Comparison of ENCODE assay signal across 1 cellular context in the genomic region with DNA sequence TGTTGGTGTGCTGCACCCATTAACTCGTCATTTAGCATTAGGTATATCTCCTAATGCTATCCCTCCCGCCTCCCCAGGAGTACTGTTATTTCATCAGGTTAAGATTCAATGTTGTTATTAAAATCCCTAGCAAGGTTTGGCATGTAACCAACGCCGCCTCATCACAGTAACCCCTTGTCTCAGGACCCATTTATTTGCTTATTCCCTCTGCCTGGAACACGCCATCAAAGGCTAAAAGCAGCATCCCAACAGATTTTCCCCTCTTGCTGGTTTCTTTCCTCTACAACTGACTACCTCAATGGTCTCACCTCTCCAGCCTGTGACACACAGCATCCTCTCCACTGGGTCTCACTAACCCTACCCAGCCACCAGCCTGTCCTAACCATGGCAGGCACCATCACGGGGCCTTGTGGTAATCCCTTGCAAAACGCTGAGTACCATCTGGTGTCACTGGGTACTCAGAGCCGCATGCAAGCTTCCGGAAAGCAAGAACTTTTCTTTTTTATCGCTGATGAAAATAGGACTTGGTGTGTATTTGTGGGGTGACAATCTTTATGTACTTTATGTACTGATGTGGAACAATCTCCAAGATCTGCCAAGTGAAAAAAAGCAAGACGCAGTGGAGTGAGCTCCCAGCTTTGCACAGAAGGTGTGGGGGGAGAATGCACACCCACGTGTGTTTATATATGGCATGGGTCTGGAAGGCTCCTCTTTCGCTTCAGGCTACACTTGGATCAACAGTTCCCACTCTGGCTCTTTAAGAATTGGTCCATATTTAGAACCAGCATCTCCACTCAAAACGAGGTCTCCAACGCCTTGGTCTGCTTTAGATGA.
A peak's percentile ranks its signal among the peaks of the same experiment; 100 is the strongest.
TF ChIP-seq lines count a peak whose summit lies in the region.

No MANE protein-coding gene starts in this region.

TF ChIP-seq in WTC11, 78 proteins besides CTCF, POLR2A, EP300 and RAD21 (continued from another document):
- TF ChIP-seq, protein P1, sequence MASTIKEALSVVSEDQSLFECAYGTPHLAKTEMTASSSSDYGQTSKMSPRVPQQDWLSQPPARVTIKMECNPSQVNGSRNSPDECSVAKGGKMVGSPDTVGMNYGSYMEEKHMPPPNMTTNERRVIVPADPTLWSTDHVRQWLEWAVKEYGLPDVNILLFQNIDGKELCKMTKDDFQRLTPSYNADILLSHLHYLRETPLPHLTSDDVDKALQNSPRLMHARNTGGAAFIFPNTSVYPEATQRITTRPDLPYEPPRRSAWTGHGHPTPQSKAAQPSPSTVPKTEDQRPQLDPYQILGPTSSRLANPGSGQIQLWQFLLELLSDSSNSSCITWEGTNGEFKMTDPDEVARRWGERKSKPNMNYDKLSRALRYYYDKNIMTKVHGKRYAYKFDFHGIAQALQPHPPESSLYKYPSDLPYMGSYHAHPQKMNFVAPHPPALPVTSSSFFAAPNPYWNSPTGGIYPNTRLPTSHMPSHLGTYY (CRISPR knock-in tag; IDR thresholded peaks at IDR 0.05), result peak; percentile 92; the same call in 1 of the 2 replicates
- TF ChIP-seq ZNF671 (CRISPR knock-in tag; IDR thresholded peaks at IDR 0.05), result peak; percentile 88; the same call in 1 of the 2 replicates
- TF ChIP-seq ZNF416 (CRISPR knock-in tag; IDR thresholded peaks at IDR 0.05), result peak; percentile 89; the same call in 1 of the 2 replicates
- TF ChIP-seq NFATC4 (CRISPR knock-in tag; IDR thresholded peaks at IDR 0.05), result peak; percentile 92; the same call in 1 of the 2 replicates
- TF ChIP-seq PRRX2 (CRISPR knock-in tag; IDR thresholded peaks at IDR 0.05), result peak; percentile 68; the same call in 1 of the 2 replicates
- TF ChIP-seq, protein P2, sequence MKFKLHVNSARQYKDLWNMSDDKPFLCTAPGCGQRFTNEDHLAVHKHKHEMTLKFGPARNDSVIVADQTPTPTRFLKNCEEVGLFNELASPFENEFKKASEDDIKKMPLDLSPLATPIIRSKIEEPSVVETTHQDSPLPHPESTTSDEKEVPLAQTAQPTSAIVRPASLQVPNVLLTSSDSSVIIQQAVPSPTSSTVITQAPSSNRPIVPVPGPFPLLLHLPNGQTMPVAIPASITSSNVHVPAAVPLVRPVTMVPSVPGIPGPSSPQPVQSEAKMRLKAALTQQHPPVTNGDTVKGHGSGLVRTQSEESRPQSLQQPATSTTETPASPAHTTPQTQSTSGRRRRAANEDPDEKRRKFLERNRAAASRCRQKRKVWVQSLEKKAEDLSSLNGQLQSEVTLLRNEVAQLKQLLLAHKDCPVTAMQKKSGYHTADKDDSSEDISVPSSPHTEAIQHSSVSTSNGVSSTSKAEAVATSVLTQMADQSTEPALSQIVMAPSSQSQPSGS (CRISPR knock-in tag; IDR thresholded peaks at IDR 0.05; ENCODE audit: borderline replicate concordance, low read depth), result no peak
- TF ChIP-seq, protein P3, sequence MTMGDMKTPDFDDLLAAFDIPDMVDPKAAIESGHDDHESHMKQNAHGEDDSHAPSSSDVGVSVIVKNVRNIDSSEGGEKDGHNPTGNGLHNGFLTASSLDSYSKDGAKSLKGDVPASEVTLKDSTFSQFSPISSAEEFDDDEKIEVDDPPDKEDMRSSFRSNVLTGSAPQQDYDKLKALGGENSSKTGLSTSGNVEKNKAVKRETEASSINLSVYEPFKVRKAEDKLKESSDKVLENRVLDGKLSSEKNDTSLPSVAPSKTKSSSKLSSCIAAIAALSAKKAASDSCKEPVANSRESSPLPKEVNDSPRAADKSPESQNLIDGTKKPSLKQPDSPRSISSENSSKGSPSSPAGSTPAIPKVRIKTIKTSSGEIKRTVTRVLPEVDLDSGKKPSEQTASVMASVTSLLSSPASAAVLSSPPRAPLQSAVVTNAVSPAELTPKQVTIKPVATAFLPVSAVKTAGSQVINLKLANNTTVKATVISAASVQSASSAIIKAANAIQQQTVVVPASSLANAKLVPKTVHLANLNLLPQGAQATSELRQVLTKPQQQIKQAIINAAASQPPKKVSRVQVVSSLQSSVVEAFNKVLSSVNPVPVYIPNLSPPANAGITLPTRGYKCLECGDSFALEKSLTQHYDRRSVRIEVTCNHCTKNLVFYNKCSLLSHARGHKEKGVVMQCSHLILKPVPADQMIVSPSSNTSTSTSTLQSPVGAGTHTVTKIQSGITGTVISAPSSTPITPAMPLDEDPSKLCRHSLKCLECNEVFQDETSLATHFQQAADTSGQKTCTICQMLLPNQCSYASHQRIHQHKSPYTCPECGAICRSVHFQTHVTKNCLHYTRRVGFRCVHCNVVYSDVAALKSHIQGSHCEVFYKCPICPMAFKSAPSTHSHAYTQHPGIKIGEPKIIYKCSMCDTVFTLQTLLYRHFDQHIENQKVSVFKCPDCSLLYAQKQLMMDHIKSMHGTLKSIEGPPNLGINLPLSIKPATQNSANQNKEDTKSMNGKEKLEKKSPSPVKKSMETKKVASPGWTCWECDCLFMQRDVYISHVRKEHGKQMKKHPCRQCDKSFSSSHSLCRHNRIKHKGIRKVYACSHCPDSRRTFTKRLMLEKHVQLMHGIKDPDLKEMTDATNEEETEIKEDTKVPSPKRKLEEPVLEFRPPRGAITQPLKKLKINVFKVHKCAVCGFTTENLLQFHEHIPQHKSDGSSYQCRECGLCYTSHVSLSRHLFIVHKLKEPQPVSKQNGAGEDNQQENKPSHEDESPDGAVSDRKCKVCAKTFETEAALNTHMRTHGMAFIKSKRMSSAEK (CRISPR knock-in tag; IDR thresholded peaks at IDR 0.05; ENCODE audit: borderline replicate concordance), result peak; percentile 83; the same call in 1 of the 2 replicates
- no peak for TF ChIP-seq JUN (CRISPR knock-in tag; IDR thresholded peaks at IDR 0.05)
TF ChIP-seq in WTC11: peak in this region for 8.
